ENCODE assay signal across 2 cellular contexts in the genomic region with DNA sequence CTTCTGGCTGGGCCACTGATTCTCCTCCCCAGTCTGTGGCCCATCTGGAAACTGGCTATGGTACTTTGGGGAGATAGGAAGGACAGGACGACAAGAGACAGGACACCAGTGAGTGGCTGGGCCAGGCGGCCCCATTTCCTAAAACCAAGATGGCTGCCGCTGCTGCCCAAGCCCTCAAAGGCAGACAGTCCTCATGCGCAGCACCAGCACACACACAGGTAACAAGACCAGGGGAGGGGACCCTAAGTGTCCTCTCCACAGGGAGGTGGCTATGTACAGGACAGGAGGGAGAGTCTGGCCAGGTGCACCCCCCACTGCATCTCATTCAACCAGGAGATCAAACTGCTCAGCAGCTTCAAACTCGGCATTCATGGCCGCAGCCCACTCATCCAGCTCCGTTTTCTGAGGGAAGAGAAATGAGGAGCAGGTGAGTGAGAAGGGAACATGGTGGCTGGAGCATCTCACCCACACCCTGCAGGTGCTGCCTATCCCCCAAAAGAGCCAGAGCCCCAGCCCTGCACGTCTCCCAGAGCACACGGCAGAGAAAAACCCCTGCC.
TF ChIP-seq lines count a peak whose summit lies in the region.

No MANE protein-coding gene starts in this region.

TF ChIP-seq in SK-N-SH, 30 proteins besides CTCF, POLR2A, EP300 and RAD21 (continued from another document):
- TF ChIP-seq, protein P1, sequence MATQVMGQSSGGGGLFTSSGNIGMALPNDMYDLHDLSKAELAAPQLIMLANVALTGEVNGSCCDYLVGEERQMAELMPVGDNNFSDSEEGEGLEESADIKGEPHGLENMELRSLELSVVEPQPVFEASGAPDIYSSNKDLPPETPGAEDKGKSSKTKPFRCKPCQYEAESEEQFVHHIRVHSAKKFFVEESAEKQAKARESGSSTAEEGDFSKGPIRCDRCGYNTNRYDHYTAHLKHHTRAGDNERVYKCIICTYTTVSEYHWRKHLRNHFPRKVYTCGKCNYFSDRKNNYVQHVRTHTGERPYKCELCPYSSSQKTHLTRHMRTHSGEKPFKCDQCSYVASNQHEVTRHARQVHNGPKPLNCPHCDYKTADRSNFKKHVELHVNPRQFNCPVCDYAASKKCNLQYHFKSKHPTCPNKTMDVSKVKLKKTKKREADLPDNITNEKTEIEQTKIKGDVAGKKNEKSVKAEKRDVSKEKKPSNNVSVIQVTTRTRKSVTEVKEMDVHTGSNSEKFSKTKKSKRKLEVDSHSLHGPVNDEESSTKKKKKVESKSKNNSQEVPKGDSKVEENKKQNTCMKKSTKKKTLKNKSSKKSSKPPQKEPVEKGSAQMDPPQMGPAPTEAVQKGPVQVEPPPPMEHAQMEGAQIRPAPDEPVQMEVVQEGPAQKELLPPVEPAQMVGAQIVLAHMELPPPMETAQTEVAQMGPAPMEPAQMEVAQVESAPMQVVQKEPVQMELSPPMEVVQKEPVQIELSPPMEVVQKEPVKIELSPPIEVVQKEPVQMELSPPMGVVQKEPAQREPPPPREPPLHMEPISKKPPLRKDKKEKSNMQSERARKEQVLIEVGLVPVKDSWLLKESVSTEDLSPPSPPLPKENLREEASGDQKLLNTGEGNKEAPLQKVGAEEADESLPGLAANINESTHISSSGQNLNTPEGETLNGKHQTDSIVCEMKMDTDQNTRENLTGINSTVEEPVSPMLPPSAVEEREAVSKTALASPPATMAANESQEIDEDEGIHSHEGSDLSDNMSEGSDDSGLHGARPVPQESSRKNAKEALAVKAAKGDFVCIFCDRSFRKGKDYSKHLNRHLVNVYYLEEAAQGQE (IDR thresholded peaks at IDR 0.05; ENCODE audit: low read depth, low read length) = no peak
- TF ChIP-seq FOSL2 (IDR thresholded peaks at IDR 0.05; ENCODE audit: borderline replicate concordance, low read depth) = no peak
- TF ChIP-seq TEAD4 (IDR thresholded peaks at IDR 0.05; ENCODE audit: borderline replicate concordance, insufficient read depth) = no peak
- no peak for TF ChIP-seq NFIC (IDR thresholded peaks at IDR 0.05; ENCODE audit: borderline replicate concordance)
- TF ChIP-seq ELF1 (IDR thresholded peaks at IDR 0.05) = no peak
- TF ChIP-seq, protein P2, sequence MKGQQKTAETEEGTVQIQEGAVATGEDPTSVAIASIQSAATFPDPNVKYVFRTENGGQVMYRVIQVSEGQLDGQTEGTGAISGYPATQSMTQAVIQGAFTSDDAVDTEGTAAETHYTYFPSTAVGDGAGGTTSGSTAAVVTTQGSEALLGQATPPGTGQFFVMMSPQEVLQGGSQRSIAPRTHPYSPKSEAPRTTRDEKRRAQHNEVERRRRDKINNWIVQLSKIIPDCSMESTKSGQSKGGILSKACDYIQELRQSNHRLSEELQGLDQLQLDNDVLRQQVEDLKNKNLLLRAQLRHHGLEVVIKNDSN (IDR thresholded peaks at IDR 0.05; ENCODE audit: borderline replicate concordance, low read depth) = no peak
- TF ChIP-seq RCOR1 (IDR thresholded peaks at IDR 0.05; ENCODE audit: low read length) = no peak
- TF ChIP-seq SIN3A (IDR thresholded peaks at IDR 0.05; ENCODE audit: borderline replicate concordance, low read depth, low read length) = no peak
- TF ChIP-seq NRF1 (IDR thresholded peaks at IDR 0.05; ENCODE audit: low read depth, low read length) = no peak
- TF ChIP-seq SMC3 (IDR thresholded peaks at IDR 0.05; ENCODE audit: low read depth, low read length) = no peak

TF ChIP-seq in SK-N-SH treated with all-trans-retinoic acid at 6 μM for 48 hours, 23 proteins besides CTCF, POLR2A, EP300 and RAD21 (continued from another document):
- TF ChIP-seq, protein P3, sequence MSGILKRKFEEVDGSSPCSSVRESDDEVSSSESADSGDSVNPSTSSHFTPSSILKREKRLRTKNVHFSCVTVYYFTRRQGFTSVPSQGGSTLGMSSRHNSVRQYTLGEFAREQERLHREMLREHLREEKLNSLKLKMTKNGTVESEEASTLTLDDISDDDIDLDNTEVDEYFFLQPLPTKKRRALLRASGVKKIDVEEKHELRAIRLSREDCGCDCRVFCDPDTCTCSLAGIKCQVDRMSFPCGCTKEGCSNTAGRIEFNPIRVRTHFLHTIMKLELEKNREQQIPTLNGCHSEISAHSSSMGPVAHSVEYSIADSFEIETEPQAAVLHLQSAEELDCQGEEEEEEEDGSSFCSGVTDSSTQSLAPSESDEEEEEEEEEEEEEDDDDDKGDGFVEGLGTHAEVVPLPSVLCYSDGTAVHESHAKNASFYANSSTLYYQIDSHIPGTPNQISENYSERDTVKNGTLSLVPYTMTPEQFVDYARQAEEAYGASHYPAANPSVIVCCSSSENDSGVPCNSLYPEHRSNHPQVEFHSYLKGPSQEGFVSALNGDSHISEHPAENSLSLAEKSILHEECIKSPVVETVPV (CRISPR knock-in tag; IDR thresholded peaks at IDR 0.05) = no peak
- TF ChIP-seq, protein P4, sequence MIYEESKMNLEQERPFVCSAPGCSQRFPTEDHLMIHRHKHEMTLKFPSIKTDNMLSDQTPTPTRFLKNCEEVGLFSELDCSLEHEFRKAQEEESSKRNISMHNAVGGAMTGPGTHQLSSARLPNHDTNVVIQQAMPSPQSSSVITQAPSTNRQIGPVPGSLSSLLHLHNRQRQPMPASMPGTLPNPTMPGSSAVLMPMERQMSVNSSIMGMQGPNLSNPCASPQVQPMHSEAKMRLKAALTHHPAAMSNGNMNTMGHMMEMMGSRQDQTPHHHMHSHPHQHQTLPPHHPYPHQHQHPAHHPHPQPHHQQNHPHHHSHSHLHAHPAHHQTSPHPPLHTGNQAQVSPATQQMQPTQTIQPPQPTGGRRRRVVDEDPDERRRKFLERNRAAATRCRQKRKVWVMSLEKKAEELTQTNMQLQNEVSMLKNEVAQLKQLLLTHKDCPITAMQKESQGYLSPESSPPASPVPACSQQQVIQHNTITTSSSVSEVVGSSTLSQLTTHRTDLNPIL (CRISPR knock-in tag; IDR thresholded peaks at IDR 0.05; ENCODE audit: low read depth) = no peak
- TF ChIP-seq, protein P5, sequence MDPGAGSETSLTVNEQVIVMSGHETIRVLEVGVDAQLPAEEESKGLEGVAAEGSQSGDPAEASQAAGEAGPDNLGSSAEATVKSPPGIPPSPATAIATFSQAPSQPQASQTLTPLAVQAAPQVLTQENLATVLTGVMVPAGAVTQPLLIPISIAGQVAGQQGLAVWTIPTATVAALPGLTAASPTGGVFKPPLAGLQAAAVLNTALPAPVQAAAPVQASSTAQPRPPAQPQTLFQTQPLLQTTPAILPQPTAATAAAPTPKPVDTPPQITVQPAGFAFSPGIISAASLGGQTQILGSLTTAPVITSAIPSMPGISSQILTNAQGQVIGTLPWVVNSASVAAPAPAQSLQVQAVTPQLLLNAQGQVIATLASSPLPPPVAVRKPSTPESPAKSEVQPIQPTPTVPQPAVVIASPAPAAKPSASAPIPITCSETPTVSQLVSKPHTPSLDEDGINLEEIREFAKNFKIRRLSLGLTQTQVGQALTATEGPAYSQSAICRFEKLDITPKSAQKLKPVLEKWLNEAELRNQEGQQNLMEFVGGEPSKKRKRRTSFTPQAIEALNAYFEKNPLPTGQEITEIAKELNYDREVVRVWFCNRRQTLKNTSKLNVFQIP (CRISPR knock-in tag; IDR thresholded peaks at IDR 0.05; ENCODE audit: borderline replicate concordance, low read depth) = no peak
- TF ChIP-seq ZC3H10 (CRISPR knock-in tag; IDR thresholded peaks at IDR 0.05) (no peak), SNAI2 (CRISPR knock-in tag; IDR thresholded peaks at IDR 0.05) (no peak), ISL1 (CRISPR knock-in tag; IDR thresholded peaks at IDR 0.05) (no peak), BACH2 (CRISPR knock-in tag; IDR thresholded peaks at IDR 0.05; ENCODE audit: borderline replicate concordance) (no peak), TOX (CRISPR knock-in tag; IDR thresholded peaks at IDR 0.05; ENCODE audit: borderline replicate concordance) (no peak), ZNF8 (CRISPR knock-in tag; IDR thresholded peaks at IDR 0.05) (no peak), ESRRG (CRISPR knock-in tag; IDR thresholded peaks at IDR 0.05) (no peak), PPARA (CRISPR knock-in tag; IDR thresholded peaks at IDR 0.05; ENCODE audit: borderline replicate concordance) (no peak), ZFP30 (CRISPR knock-in tag; IDR thresholded peaks at IDR 0.05) (no peak), OSR1 (CRISPR knock-in tag; IDR thresholded peaks at IDR 0.05) (no peak), ZFP3 (CRISPR knock-in tag; IDR thresholded peaks at IDR 0.05) (no peak), GLIS3 (CRISPR knock-in tag; IDR thresholded peaks at IDR 0.05) (no peak), ZNF565 (CRISPR knock-in tag; conservative IDR thresholded peaks at IDR 0.05; ENCODE audit: low read depth) (no peak)
- TF ChIP-seq, protein P6, sequence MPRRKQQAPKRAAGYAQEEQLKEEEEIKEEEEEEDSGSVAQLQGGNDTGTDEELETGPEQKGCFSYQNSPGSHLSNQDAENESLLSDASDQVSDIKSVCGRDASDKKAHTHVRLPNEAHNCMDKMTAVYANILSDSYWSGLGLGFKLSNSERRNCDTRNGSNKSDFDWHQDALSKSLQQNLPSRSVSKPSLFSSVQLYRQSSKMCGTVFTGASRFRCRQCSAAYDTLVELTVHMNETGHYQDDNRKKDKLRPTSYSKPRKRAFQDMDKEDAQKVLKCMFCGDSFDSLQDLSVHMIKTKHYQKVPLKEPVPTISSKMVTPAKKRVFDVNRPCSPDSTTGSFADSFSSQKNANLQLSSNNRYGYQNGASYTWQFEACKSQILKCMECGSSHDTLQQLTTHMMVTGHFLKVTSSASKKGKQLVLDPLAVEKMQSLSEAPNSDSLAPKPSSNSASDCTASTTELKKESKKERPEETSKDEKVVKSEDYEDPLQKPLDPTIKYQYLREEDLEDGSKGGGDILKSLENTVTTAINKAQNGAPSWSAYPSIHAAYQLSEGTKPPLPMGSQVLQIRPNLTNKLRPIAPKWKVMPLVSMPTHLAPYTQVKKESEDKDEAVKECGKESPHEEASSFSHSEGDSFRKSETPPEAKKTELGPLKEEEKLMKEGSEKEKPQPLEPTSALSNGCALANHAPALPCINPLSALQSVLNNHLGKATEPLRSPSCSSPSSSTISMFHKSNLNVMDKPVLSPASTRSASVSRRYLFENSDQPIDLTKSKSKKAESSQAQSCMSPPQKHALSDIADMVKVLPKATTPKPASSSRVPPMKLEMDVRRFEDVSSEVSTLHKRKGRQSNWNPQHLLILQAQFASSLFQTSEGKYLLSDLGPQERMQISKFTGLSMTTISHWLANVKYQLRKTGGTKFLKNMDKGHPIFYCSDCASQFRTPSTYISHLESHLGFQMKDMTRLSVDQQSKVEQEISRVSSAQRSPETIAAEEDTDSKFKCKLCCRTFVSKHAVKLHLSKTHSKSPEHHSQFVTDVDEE (CRISPR knock-in tag; IDR thresholded peaks at IDR 0.05) = no peak
- TF ChIP-seq, protein P7, sequence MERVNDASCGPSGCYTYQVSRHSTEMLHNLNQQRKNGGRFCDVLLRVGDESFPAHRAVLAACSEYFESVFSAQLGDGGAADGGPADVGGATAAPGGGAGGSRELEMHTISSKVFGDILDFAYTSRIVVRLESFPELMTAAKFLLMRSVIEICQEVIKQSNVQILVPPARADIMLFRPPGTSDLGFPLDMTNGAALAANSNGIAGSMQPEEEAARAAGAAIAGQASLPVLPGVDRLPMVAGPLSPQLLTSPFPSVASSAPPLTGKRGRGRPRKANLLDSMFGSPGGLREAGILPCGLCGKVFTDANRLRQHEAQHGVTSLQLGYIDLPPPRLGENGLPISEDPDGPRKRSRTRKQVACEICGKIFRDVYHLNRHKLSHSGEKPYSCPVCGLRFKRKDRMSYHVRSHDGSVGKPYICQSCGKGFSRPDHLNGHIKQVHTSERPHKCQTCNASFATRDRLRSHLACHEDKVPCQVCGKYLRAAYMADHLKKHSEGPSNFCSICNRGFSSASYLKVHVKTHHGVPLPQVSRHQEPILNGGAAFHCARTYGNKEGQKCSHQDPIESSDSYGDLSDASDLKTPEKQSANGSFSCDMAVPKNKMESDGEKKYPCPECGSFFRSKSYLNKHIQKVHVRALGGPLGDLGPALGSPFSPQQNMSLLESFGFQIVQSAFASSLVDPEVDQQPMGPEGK (CRISPR knock-in tag; IDR thresholded peaks at IDR 0.05; ENCODE audit: borderline replicate concordance) = no peak
